Comparison of ENCODE assay signal across 26 cellular contexts in the genomic region with DNA sequence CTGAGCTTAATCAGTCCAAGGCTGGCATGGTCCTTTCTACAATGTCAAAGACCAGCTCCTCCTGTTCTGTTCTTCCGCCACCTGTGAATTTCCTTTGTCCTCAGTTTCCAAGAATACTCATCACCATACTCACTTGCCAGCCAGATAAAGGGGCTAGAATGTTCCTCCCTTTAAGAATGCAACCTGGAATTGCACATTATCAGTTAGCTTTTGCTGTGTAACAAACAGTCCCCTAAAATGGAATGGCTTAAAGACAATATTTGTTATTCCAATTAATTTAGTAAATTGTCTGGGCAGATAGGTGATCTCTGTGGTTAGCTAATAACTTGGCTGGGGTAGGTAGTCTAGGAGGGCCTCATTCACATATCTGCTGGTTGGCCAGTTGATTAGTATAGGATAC. TPM values are rescaled to one million over a fixed set of nuclear protein-coding genes. Genes with fewer than 3 reads are reported as not detected.
A peak's percentile ranks its signal among the peaks of the same experiment; 100 is the strongest.
DNase-seq lines count a peak whose midpoint lies in the region; ATAC-seq, FAIRE-seq and TF ChIP-seq lines count a peak whose summit lies in the region.
"Had no signal": no experiment of that assay in that cellular context is flagged by ENCODE, and none has a peak within 500 bp of the region (broad histone marks: within the 10 kb centered on the region; RNA-seq: fewer than 3 reads in every experiment).

No MANE protein-coding gene starts in this region.

- no TSS peak for BruUV-seq in HCT116 (replicated peaks; lab: Mats Ljungman, UMichigan)
- BruUV-seq in K562 (replicated peaks; lab: Mats Ljungman, UMichigan): no TSS peak

- RAD21 ChIA-PET in HCT116 (lab: Charles Lee; ENCODE audit: low non-redundant PET in 1 of 2, low total read pairs in 2 of 2, uncharacterized antibody in 2 of 2, unreplicated experiment in 2 of 2): no interaction called here

- H3K27ac Mint-ChIP-seq in activated naive CD4-positive, alpha-beta T cell treated with anti-CD3 and anti-CD28 coated beads, Interleukin-2, amount 50 U/mL, for 24 hours: peak overlapping the region; percentile 51
- peak overlapping the region; percentile 31 for H3K27ac Mint-ChIP-seq in stimulated activated memory B cell treated with anti-CD40 and anti-IgM and Interleukin-4, amounts not matched to agents 10 μg/mL and 1 μg/mL and 100 μg/mL, for 72 hours

- no peak overlapping the region for H3K4me3 ChIP-seq in HCT116 (replicated peaks in 1 of 2; ENCODE audit: low read depth in 1 of 2, low read length in 2 of 2)
- no peak overlapping the region for H3K4me3 ChIP-seq in K562
- H3K4me3 ChIP-seq: A549, PC-9, SJCRH30 had no signal

- no peak overlapping the region for H3K4me3 Mint-ChIP-seq in activated naive CD4-positive, alpha-beta T cell treated with anti-CD3 and anti-CD28 coated beads, Interleukin-2, amount 50 U/mL, for 24 hours
- H3K4me3 Mint-ChIP-seq in stimulated activated memory B cell treated with anti-CD40 and anti-IgM and Interleukin-4, amounts not matched to agents 10 μg/mL and 1 μg/mL and 100 μg/mL, for 72 hours: no peak overlapping the region

- ATAC-seq in HCT116 (no peak), K562 (no peak), HG02840 (IDR thresholded peaks at IDR 0.05; ENCODE audit: low FRiP score, unreplicated experiment) (no peak)
- no peak for ATAC-seq in stimulated activated memory B cell treated with anti-CD40 and anti-IgM and Interleukin-4, amounts not matched to agents 10 μg/mL and 1 μg/mL and 100 μg/mL, for 72 hours
- ATAC-seq: A549, Right ventricle myocardium inferior, SK-N-SH treated with all-trans-retinoic acid at 6 μM for 48 hours had no signal

- TF ChIP-seq POLR2A in HCT116 (IDR thresholded peaks at IDR 0.05; ENCODE audit: borderline replicate concordance, extremely low read depth, insufficient read depth, insufficient read length): no peak
- no peak for TF ChIP-seq POLR2A in K562 (conservative IDR thresholded peaks at IDR 0.05)

- intact Hi-C loops in HCT116 (cut with micrococcal nuclease): no loop called here
- intact Hi-C loops in K562 (cut with micrococcal nuclease): no loop called here
- intact Hi-C loops in posterior vena cava (cut with DNase I): no loop called here

- CTCF ChIA-PET in HCT116 (lab: Charles Lee): no interaction called here
- CTCF ChIA-PET in K562 (lab: Yijun Ruan, JAX; ENCODE audit: low intra/inter-chr PET ratio): no interaction called here

- DNase-seq in activated naive CD4-positive, alpha-beta T cell (lab: John Stamatoyannopoulos, UW): no peak
- DNase-seq in HCT116 (ENCODE audit: low read depth, low spot score) (no peak), K562 (ENCODE audit: extremely low read depth in 1 of 4, low spot score in 3 of 4) (no peak), posterior vena cava (ENCODE audit: low spot score) (no peak), LoVo (ENCODE audit: low spot score) (no peak)
- DNase-seq: AML-193, C1 segment of cervical spinal cord, IMR-90, NCI-H1048, NCI-H1417, NCI-H1694, NCI-H2029 treated with DMSO at 0.1 percent for 48 hours, NCI-H446 treated with DMSO at 0.1 percent for 48 hours, NCI-H526, PC-9, SJCRH30 had no signal

- H3K36me3 Mint-ChIP-seq in activated naive CD4-positive, alpha-beta T cell treated with anti-CD3 and anti-CD28 coated beads, Interleukin-2, amount 50 U/mL, for 24 hours: peaks cover 22% of the 10 kb centered on the region
- peaks cover 24% of the 10 kb centered on the region for H3K36me3 Mint-ChIP-seq in stimulated activated memory B cell treated with anti-CD40 and anti-IgM and Interleukin-4, amounts not matched to agents 10 μg/mL and 1 μg/mL and 100 μg/mL, for 72 hours

- H3K27me3 Mint-ChIP-seq in activated naive CD4-positive, alpha-beta T cell treated with anti-CD3 and anti-CD28 coated beads, Interleukin-2, amount 50 U/mL, for 24 hours: no peaks in the 10 kb centered on the region
- no peaks in the 10 kb centered on the region for H3K27me3 Mint-ChIP-seq in stimulated activated memory B cell treated with anti-CD40 and anti-IgM and Interleukin-4, amounts not matched to agents 10 μg/mL and 1 μg/mL and 100 μg/mL, for 72 hours

- H3K36me3 ChIP-seq in HCT116 (ENCODE audit: control insufficient read depth in 1 of 2, insufficient read depth in 2 of 2, low read length in 2 of 2): no peaks in the 10 kb centered on the region
- H3K36me3 ChIP-seq in K562 (ENCODE audit: control insufficient read depth, insufficient read depth, low read length): no peaks in the 10 kb centered on the region
- H3K36me3 ChIP-seq: SJCRH30 had no signal

- 86% methylated on average over 1 of the region's 1 CpG for WGBS in K562 (ENCODE audit: insufficient coverage, low coverage, missing lambda C conversion rate)

- POLR2A ChIA-PET in HCT116 (lab: Charles Lee): no interaction called here
- POLR2A ChIA-PET in K562 (lab: Yijun Ruan, JAX): interaction anchor here (1.1 kb wide), 1 partner anchor 15 kb away, joined by 3 read pairs; no protein-coding TSS in a partner anchor

- H3K4me1 Mint-ChIP-seq in activated naive CD4-positive, alpha-beta T cell treated with anti-CD3 and anti-CD28 coated beads, Interleukin-2, amount 50 U/mL, for 24 hours: peaks cover 64% of the 10 kb centered on the region
- H3K4me1 Mint-ChIP-seq in stimulated activated memory B cell treated with anti-CD40 and anti-IgM and Interleukin-4, amounts not matched to agents 10 μg/mL and 1 μg/mL and 100 μg/mL, for 72 hours: peaks cover 46% of the 10 kb centered on the region

- in situ Hi-C loops in K562 (cut with MboI): no loop called here

- no peaks in the 10 kb centered on the region for H3K9me2 ChIP-seq in HCT116 (ENCODE audit: insufficient read depth)

- TF ChIP-seq RAD21 in HCT116 (IDR thresholded peaks at IDR 0.05; ENCODE audit: low read depth): no peak
- TF ChIP-seq RAD21 in K562 (CRISPR knock-in tag; conservative IDR thresholded peaks at IDR 0.05 in 1 of 2, IDR thresholded peaks at IDR 0.05 in 1 of 2): no peak

- peaks cover 5% of the 10 kb centered on the region for H3K9me3 Mint-ChIP-seq in activated naive CD4-positive, alpha-beta T cell treated with anti-CD3 and anti-CD28 coated beads, Interleukin-2, amount 50 U/mL, for 24 hours
- H3K9me3 Mint-ChIP-seq in stimulated activated memory B cell treated with anti-CD40 and anti-IgM and Interleukin-4, amounts not matched to agents 10 μg/mL and 1 μg/mL and 100 μg/mL, for 72 hours: peaks cover 5% of the 10 kb centered on the region

- no peak overlapping the region for H3K4me2 ChIP-seq in HCT116 (ENCODE audit: low read length)
- H3K4me2 ChIP-seq in K562 (ENCODE audit: insufficient read depth, low read length): no peak overlapping the region
- H3K4me2 ChIP-seq: A549, KMS-11, PC-9 had no signal

- H3K9me3 ChIP-seq in HCT116 (ENCODE audit: control insufficient read depth in 1 of 2, insufficient read depth in 1 of 2, low read depth in 1 of 2, low read length in 2 of 2) (peaks cover 0 to 3% of the 10 kb centered on the region in 2 experiments; a peak in 1 of 4 replicates), K562 (replicated peaks; ENCODE audit: control insufficient read depth, insufficient read depth, low read depth, low read length) (peaks cover 4% of the 10 kb centered on the region; the same call in 1 of the 2 replicates)
- H3K9me3 ChIP-seq: A549 had no signal

- no peaks in the 10 kb centered on the region for H3K27me3 ChIP-seq in HCT116 (ENCODE audit: insufficient read depth, low read length)
- H3K27me3 ChIP-seq in K562 (ENCODE audit: control insufficient read depth in 2 of 2, insufficient read depth in 2 of 2, low read length in 2 of 2): no peaks in the 10 kb centered on the region
- H3K27me3 ChIP-seq: SJCRH30 had no signal

- H3K4me1 ChIP-seq in HCT116 (ENCODE audit: control insufficient read depth in 1 of 2, insufficient read depth in 2 of 2, low read length in 2 of 2) (peaks cover 6 to 9% of the 10 kb centered on the region in 2 experiments; a peak in 3 of 4 replicates), K562 (replicated peaks in 1 of 2; ENCODE audit: control insufficient read depth in 2 of 2, insufficient read depth in 2 of 2, low read length in 2 of 2) (no peaks in the 10 kb centered on the region; a peak in 1 of 5 replicates)
- H3K4me1 ChIP-seq: A549, SJCRH30 had no signal

- H2AFZ ChIP-seq in HCT116 (ENCODE audit: low read depth, low read length, poor library complexity, severe bottlenecking): no peak overlapping the region
- no peak overlapping the region for H2AFZ ChIP-seq in K562 (ENCODE audit: low read depth, low read length)
- H2AFZ ChIP-seq: PC-9 had no signal

- TF ChIP-seq EP300 in K562 (IDR thresholded peaks at IDR 0.05; ENCODE audit: low read length): no peak

- H3K27ac ChIP-seq in HCT116 (ENCODE audit: low read depth, low read length) (no peak overlapping the region), K562 (ENCODE audit: extremely low read depth, low read depth, low read length) (no peak overlapping the region)
- H3K27ac ChIP-seq: A549, KMS-11, PC-9, SJCRH30 had no signal

- no peak for TF ChIP-seq CTCF in HCT116 (IDR thresholded peaks at IDR 0.05 in 2 of 3, conservative IDR thresholded peaks at IDR 0.05 in 1 of 3; ENCODE audit: borderline replicate concordance in 1 of 3, insufficient read depth in 1 of 3, low read depth in 2 of 3, low read length in 2 of 3)
- no peak for TF ChIP-seq CTCF in K562 (IDR thresholded peaks at IDR 0.05 in 2 of 3, conservative IDR thresholded peaks at IDR 0.05 in 1 of 3; ENCODE audit: insufficient read depth in 2 of 3, low read depth in 1 of 3, low read length in 3 of 3)

- no peak overlapping the region for H3K9ac ChIP-seq in HCT116 (ENCODE audit: low read length)
- no peak overlapping the region for H3K9ac ChIP-seq in K562 (ENCODE audit: insufficient read depth in 1 of 2, low read depth in 2 of 2, low read length in 2 of 2)
- H3K9ac ChIP-seq: KMS-11 had no signal

- H4K20me1 ChIP-seq in HCT116 (ENCODE audit: insufficient read depth) (no peaks in the 10 kb centered on the region), K562 (replicated peaks; ENCODE audit: control insufficient read depth, insufficient read depth, low read length) (no peaks in the 10 kb centered on the region)

- H3K9me1 ChIP-seq in K562 (ENCODE audit: control insufficient read depth, insufficient read depth, low read length): no peaks in the 10 kb centered on the region

- H3K79me2 ChIP-seq in HCT116 (ENCODE audit: insufficient read depth, low read length) (no peaks in the 10 kb centered on the region), K562 (ENCODE audit: control insufficient read depth, insufficient read depth, low read length) (no peaks in the 10 kb centered on the region)

- FAIRE-seq in K562 (lab: Jason Lieb, UNC): no peak
- FAIRE-seq: A549, D721Med, H54 had no signal

RNA-seq across cellular contexts. Expression of a gene that starts 36.0 kb away (rescaled TPM):
- 20.6 TPM for total RNA-seq in HCT116 (2021; ENCODE audit: unreplicated experiment)
- 37.2 and 37.3 TPM in 2 replicates for polyA plus RNA-seq in HCT116 (2012)
- 12.0 and 34.0 TPM in 2 replicates for total RNA-seq in K562 (2011; cell fraction: chromatin; rRNA removed; ENCODE audit: low replicate concordance)
- total RNA-seq in K562 (2011; cell fraction: nucleolus; rRNA removed): 15.5 and 23.5 TPM in 2 replicates
- total RNA-seq in K562 (2011; cell fraction: nucleoplasm; rRNA removed): 12.6 and 13.2 TPM in 2 replicates
- total RNA-seq in K562 (2014; rRNA removed): 13.6 and 13.7 TPM in 2 replicates
- total RNA-seq in K562 (2014; rRNA removed; fragmentation: Illumina TruSeq; extraction: Trizol): 8.7 and 9.4 TPM in 2 replicates
- 19.1 and 19.7 TPM in 2 replicates for total RNA-seq in K562 (2015; rRNA removed; fragmentation: Illumina TruSeq; extraction: Trizol)
- 17.3 and 20.1 TPM in 2 replicates for total RNA-seq in K562 (2021)
- polyA plus RNA-seq in K562 (2011; rRNA removed): 8.4 and 18.5 TPM in 2 replicates
- polyA plus RNA-seq in K562 (2011; cell fraction: cytosol; rRNA removed): 7.1 and 10.6 TPM in 2 replicates
- polyA plus RNA-seq in K562 (2011; cell fraction: nucleus; rRNA removed): 19.2 and 28.2 TPM in 2 replicates
- 18.1 and 29.2 TPM in 2 replicates for polyA plus RNA-seq in K562 (2012)
- polyA plus RNA-seq in K562 (2014; fragmentation: Illumina TruSeq; extraction: Trizol): 12.4 and 13.3 TPM in 2 replicates
- polyA plus RNA-seq in K562 (2014; fragmentation: Nextera tagmentation; extraction: Ambion mirVana): 1 to 10 TPM in 1 of 2 experiments, under 1 TPM in 1; 0.46 to 1.3 TPM
- 10.9 and 11.1 TPM in 2 replicates for polyA plus RNA-seq in K562 (2014; rRNA removed)
- polyA minus RNA-seq in K562 (2011; rRNA and poly(A)+ RNA removed): 10.3 and 18.3 TPM in 2 replicates
- 4.7 and 11.8 TPM in 2 replicates for polyA minus RNA-seq in K562 (2011; cell fraction: cytosol; rRNA and poly(A)+ RNA removed)
- polyA minus RNA-seq in K562 (2011; cell fraction: nucleus; rRNA and poly(A)+ RNA removed): 12.7 and 24.3 TPM in 2 replicates
- 1 to 10 TPM; 6.4 to 7.8 TPM for total RNA-seq in posterior vena cava
- total RNA-seq: IMR-90, SJCRH30 had no signal
- polyA plus RNA-seq: IMR-90 had no signal

RNA-seq across cellular contexts. Expression of a gene that starts 41.3 kb away (rescaled TPM):
- total RNA-seq in HCT116 (2021; ENCODE audit: unreplicated experiment) (75.7 TPM), K562 (2014; rRNA removed) (20.0 and 25.9 TPM in 2 replicates), K562 (2014; rRNA removed; fragmentation: Illumina TruSeq; extraction: Trizol) (3.0 and 4.8 TPM in 2 replicates), K562 (2015; rRNA removed; fragmentation: Illumina TruSeq; extraction: Trizol) (8.6 and 8.9 TPM in 2 replicates), K562 (2021) (19.4 and 26.3 TPM in 2 replicates), posterior vena cava (under 1 TPM; 0.37 to 0.52 TPM)
- 57.7 and 67.0 TPM in 2 replicates for polyA plus RNA-seq in HCT116 (2012)
- total RNA-seq in K562 (2011; cell fraction: chromatin; rRNA removed; ENCODE audit: low replicate concordance): 17.3 and 38.7 TPM in 2 replicates
- 28.7 and 29.6 TPM in 2 replicates for total RNA-seq in K562 (2011; cell fraction: nucleolus; rRNA removed)
- 21.3 and 22.0 TPM in 2 replicates for total RNA-seq in K562 (2011; cell fraction: nucleoplasm; rRNA removed)
- polyA plus RNA-seq in K562 (2011; rRNA removed) (8.7 and 13.4 TPM in 2 replicates), K562 (2014; fragmentation: Illumina TruSeq; extraction: Trizol) (9.6 and 17.7 TPM in 2 replicates), K562 (2014; fragmentation: Nextera tagmentation; extraction: Ambion mirVana) (under 1 TPM; 0.75 to 0.83 TPM), K562 (2014; rRNA removed) (19.8 and 24.8 TPM in 2 replicates)
- 12.2 and 22.2 TPM in 2 replicates for polyA plus RNA-seq in K562 (2011; cell fraction: cytosol; rRNA removed)
- polyA plus RNA-seq in K562 (2011; cell fraction: nucleus; rRNA removed): 20.1 and 35.1 TPM in 2 replicates
- polyA plus RNA-seq in K562 (2012): 10.3 and 10.8 TPM in 2 replicates
- polyA minus RNA-seq in K562 (2011; rRNA and poly(A)+ RNA removed): 3.0 and 4.7 TPM in 2 replicates
- polyA minus RNA-seq in K562 (2011; cell fraction: cytosol; rRNA and poly(A)+ RNA removed): 8.7 and 11.1 TPM in 2 replicates
- 17.0 and 18.8 TPM in 2 replicates for polyA minus RNA-seq in K562 (2011; cell fraction: nucleus; rRNA and poly(A)+ RNA removed)
- total RNA-seq: Right ventricle myocardium inferior, RPMI7951, SJCRH30 had no signal
